ENCODE assay signal across 1 cellular context in genomic region chr4:76622717-76623116, GRCh38.
TF ChIP-seq lines count a peak whose summit lies in the region.

No MANE protein-coding gene starts in this region.

TF ChIP-seq in IMR-90, 13 proteins besides CTCF, POLR2A, EP300 and RAD21 (continued from another document):
- TF ChIP-seq FOS (IDR thresholded peaks at IDR 0.05; ENCODE audit: low read depth, low read length) = no peak
- TF ChIP-seq NFE2L2 (IDR thresholded peaks at IDR 0.05; ENCODE audit: low read depth, low read length) = no peak
- TF ChIP-seq BHLHE40 (IDR thresholded peaks at IDR 0.05; ENCODE audit: low read depth, low read length) = no peak
- TF ChIP-seq MAFK (IDR thresholded peaks at IDR 0.05; ENCODE audit: low read depth, low read length) = no peak
